ENCODE assay signal across 10 cellular contexts in the genomic region with DNA sequence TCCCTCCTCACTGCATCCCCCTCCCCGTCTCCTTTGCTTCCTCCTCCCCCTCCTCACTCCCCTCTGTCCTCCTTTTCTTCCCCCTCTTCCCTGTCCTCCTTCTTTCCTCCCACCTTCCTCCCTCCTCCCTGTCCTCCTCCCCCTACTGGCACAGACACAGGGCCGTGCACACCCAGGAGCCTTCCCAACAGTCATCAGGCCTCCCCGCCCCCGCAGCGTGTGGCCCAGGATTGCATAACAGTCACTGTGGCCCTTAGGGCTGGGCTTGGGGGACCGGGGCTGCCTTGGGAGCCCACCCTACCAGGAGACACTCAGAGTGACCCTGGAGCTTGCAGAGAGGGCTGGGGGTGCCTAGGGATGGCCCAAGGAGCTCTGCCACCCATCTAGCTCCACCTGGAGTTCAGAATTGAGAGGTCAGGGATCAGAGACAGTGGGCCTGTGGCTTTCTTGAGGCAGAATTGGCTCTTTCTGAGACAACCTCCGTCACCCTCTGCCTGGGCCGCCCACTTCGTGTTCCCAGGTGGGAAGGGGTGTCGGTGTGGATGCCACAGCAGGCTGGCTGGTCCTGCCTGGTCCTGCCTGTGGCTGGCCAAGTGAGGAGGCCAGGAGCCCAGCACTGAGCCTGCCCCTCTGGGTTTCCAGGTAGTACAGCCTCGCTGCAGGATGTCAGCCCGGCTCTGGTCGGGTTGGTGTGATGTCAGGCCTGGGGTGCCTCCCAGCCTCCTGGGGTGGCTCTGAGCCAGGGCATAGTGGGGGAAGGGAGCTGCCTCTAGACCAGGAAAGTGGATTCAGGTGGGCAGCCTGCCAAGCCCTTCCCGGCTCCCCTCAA. TPM values are rescaled to one million over a fixed set of nuclear protein-coding genes. Genes with fewer than 3 reads are reported as not detected.
A peak's percentile ranks its signal among the peaks of the same experiment; 100 is the strongest.
DNase-seq lines count a peak whose midpoint lies in the region; ATAC-seq and TF ChIP-seq lines count a peak whose summit lies in the region.
"Had no signal": no experiment of that assay in that cellular context is flagged by ENCODE, and none has a peak within 500 bp of the region (broad histone marks: within the 10 kb centered on the region; RNA-seq: fewer than 3 reads in every experiment).

No MANE protein-coding gene starts in this region.

- H3K4me3 ChIP-seq in endodermal cell (ENCODE audit: low read length): no peak overlapping the region
- peak overlapping the region in 2 of 3 donors; percentile 30 to 51 for H3K4me3 ChIP-seq in skeletal muscle tissue (ENCODE audit: low read length in 3 of 3)
- H3K4me3 ChIP-seq in hepatocyte: no peak overlapping the region

- H3K79me2 ChIP-seq in hepatocyte: no peaks in the 10 kb centered on the region

- no peaks in the 10 kb centered on the region for H3K27me3 Mint-ChIP-seq in endodermal cell (ENCODE audit: insufficient read depth)

- no peaks in the 10 kb centered on the region for H4K20me1 ChIP-seq in hepatocyte (ENCODE audit: insufficient read depth, poor library complexity, severe bottlenecking)

- H3K27ac ChIP-seq in endodermal cell (ENCODE audit: low read depth, low read length): no peak overlapping the region
- H3K27ac ChIP-seq in skeletal muscle tissue (ENCODE audit: low read depth, low read length): no peak overlapping the region
- H3K27ac ChIP-seq in hepatocyte: no peak overlapping the region

- H3K4me1 Mint-ChIP-seq in endodermal cell: no peaks in the 10 kb centered on the region

- H2AFZ ChIP-seq in hepatocyte: no peak overlapping the region

- 80 to 87% methylated on average over 3 to 14 of the region's 14 CpGs for WGBS in endodermal cell (ENCODE audit: insufficient coverage in 1 of 2, insufficient read length in 1 of 2), 2 experiments
- WGBS in hepatocyte (ENCODE audit: low lambda C conversion rate, missing lambda C conversion rate): 82% methylated on average over 13 of the region's 14 CpGs

- no peak overlapping the region for H3K27ac Mint-ChIP-seq in endodermal cell

- H3K9ac ChIP-seq in endodermal cell (ENCODE audit: extremely low read depth, low read length, poor library complexity, severe bottlenecking) (no peak overlapping the region), skeletal muscle tissue (ENCODE audit: low read depth in 1 of 3, low read length in 3 of 3) (no peak overlapping the region)

- H3K9me2 ChIP-seq in hepatocyte (replicated peaks; ENCODE audit: insufficient read depth): no peaks in the 10 kb centered on the region

- no peaks in the 10 kb centered on the region for H3K36me3 ChIP-seq in endodermal cell (ENCODE audit: control insufficient read depth, insufficient read depth, low read length)
- no peaks in the 10 kb centered on the region for H3K36me3 ChIP-seq in skeletal muscle tissue (ENCODE audit: control insufficient read depth in 3 of 3, insufficient read depth in 3 of 3, low read length in 3 of 3)
- no peaks in the 10 kb centered on the region for H3K36me3 ChIP-seq in hepatocyte (replicated peaks; ENCODE audit: insufficient read depth, low read depth)

- H3K4me1 ChIP-seq in endodermal cell (ENCODE audit: control insufficient read depth, insufficient read depth, low read length) (no peaks in the 10 kb centered on the region), skeletal muscle tissue (ENCODE audit: control insufficient read depth in 3 of 3, insufficient read depth in 3 of 3, low read length in 3 of 3) (peaks cover 0 to 3% (median 2%) of the 10 kb centered on the region in 3 donors), hepatocyte (ENCODE audit: insufficient read depth) (no peaks in the 10 kb centered on the region)

- peak; percentile 31 for ATAC-seq in GM18909 (IDR thresholded peaks at IDR 0.05; ENCODE audit: poor library complexity, unreplicated experiment)

- no peaks in the 10 kb centered on the region for H3K36me3 Mint-ChIP-seq in endodermal cell (ENCODE audit: low read depth)

- H3K9me3 ChIP-seq in endodermal cell (ENCODE audit: control insufficient read depth, low read length): no peaks in the 10 kb centered on the region
- no peaks in the 10 kb centered on the region for H3K9me3 ChIP-seq in skeletal muscle tissue (ENCODE audit: control insufficient read depth in 3 of 3, low read length in 3 of 3)
- no peaks in the 10 kb centered on the region for H3K9me3 ChIP-seq in hepatocyte (ENCODE audit: low read depth)

- H3K4me2 ChIP-seq in hepatocyte: no peak overlapping the region

- no peaks in the 10 kb centered on the region for H3K9me3 Mint-ChIP-seq in endodermal cell

- DNase-seq in Kasumi-1 (lab: John Stamatoyannopoulos, UW): peak; percentile 55 to 67
- DNase-seq in endodermal cell: no peak
- no peak for DNase-seq in NCI-H1436 treated with DMSO at 0.1 percent for 48 hours (lab: John Stamatoyannopoulos, UW)
- no peak for DNase-seq in stimulated activated CD4-positive, alpha-beta T cell treated with anti-CD3 and anti-CD28 coated beads, Interleukin-4, amount 100 ng/mL, for 4 hours
- DNase-seq in activated CD4-positive, alpha-beta T cell treated with anti-CD3 and anti-CD28 coated beads for 48 hours: no peak
- no peak for DNase-seq in hepatocyte (ENCODE audit: low spot score)

- H3K27me3 ChIP-seq in endodermal cell (ENCODE audit: control insufficient read depth, insufficient read depth, low read length, poor library complexity, severe bottlenecking): no peaks in the 10 kb centered on the region
- H3K27me3 ChIP-seq in skeletal muscle tissue (ENCODE audit: control insufficient read depth in 3 of 3, insufficient read depth in 3 of 3, low read length in 3 of 3): no peaks in the 10 kb centered on the region
- no peaks in the 10 kb centered on the region for H3K27me3 ChIP-seq in hepatocyte

- no peak overlapping the region for H3K4me3 Mint-ChIP-seq in endodermal cell

- TF ChIP-seq CTCF in endodermal cell (conservative IDR thresholded peaks at IDR 0.05) (peak; percentile 48), hepatocyte (IDR thresholded peaks at IDR 0.05; ENCODE audit: poor library complexity) (no peak)

RNA-seq across cellular contexts. Expression of a gene that starts 1.6 kb away (rescaled TPM):
- total RNA-seq in endodermal cell (not detected), skeletal muscle tissue (2.6 TPM), hepatocyte (0.13 and 1.1 TPM in 2 replicates)
- polyA plus RNA-seq in endodermal cell (2013, experiment 1 of 2): not detected
- polyA plus RNA-seq in endodermal cell (2013, experiment 2 of 2): 0.25 TPM
- 2.0 and 3.3 TPM in 2 replicates for polyA plus RNA-seq in hepatocyte
- total RNA-seq: LHCN-M2 had no signal

RNA-seq across cellular contexts. Expression of a gene that starts 24.3 kb away (rescaled TPM):
- total RNA-seq in endodermal cell (under 1 TPM in 1 of 2 donors, not detected in 1; 0.07 TPM), skeletal muscle tissue (1.6 TPM), hepatocyte (0.68 and 1.4 TPM in 2 replicates)
- not detected for polyA plus RNA-seq in endodermal cell (2013, experiment 1 of 2)
- not detected for polyA plus RNA-seq in endodermal cell (2013, experiment 2 of 2)
- polyA plus RNA-seq in hepatocyte: 0.51 and 0.75 TPM in 2 replicates
- total RNA-seq: LHCN-M2, urinary bladder had no signal

RNA-seq across cellular contexts. Expression of a gene that starts 31.6 kb away (rescaled TPM):
- total RNA-seq in endodermal cell (10 to 100 TPM; 34.7 to 40.4 TPM), skeletal muscle tissue (16.7 TPM), hepatocyte (60.8 and 72.3 TPM in 2 replicates)
- polyA plus RNA-seq in endodermal cell (2013, experiment 1 of 2): 38.8 TPM
- polyA plus RNA-seq in endodermal cell (2013, experiment 2 of 2): 31.4 TPM
- polyA plus RNA-seq in hepatocyte: 118 and 119 TPM in 2 replicates

RNA-seq across cellular contexts. Expression of a gene that starts 49.5 kb away (rescaled TPM):
- total RNA-seq in endodermal cell (100 to 1,000 TPM; 152 to 175 TPM), skeletal muscle tissue (146 TPM), hepatocyte (95.8 and 103 TPM in 2 replicates)
- 124 TPM for polyA plus RNA-seq in endodermal cell (2013, experiment 1 of 2)
- polyA plus RNA-seq in endodermal cell (2013, experiment 2 of 2): 129 TPM
- 142 and 159 TPM in 2 replicates for polyA plus RNA-seq in hepatocyte

Comparison
In these comparisons a context has a peak if more than half of its experiments do, and no peak if none do; other contexts are left out.
1. DNase-seq: peak in Kasumi-1 (2 of 2); none in endodermal cell (single experiment), NCI-H1436 treated with DMSO at 0.1 percent for 48 hours (single experiment), stimulated activated CD4-positive, alpha-beta T cell treated with anti-CD3 and anti-CD28 coated beads, Interleukin-4, amount 100 ng/mL, for 4 hours (0 of 2), activated CD4-positive, alpha-beta T cell treated with anti-CD3 and anti-CD28 coated beads for 48 hours (single experiment) and hepatocyte (single experiment).
2. H3K4me3 ChIP-seq: peak in skeletal muscle tissue (2 of 3); none in endodermal cell (single experiment) and hepatocyte (single experiment).